ENCODE assay signal across 34 cellular contexts in genomic region chr7:79540592-79540991, GRCh38.
"Had no signal": no experiment of that assay in that cellular context is flagged by ENCODE, and none has a peak within 500 bp of the region (broad histone marks: within the 10 kb centered on the region; RNA-seq: fewer than 3 reads in every experiment).

No MANE protein-coding gene starts in this region.

- H3K36me3 ChIP-seq: MG63 had no signal

- H3K4me3 ChIP-seq: MG63 had no signal

- H3K27ac ChIP-seq: KMS-11 had no signal

- H3K9me3 ChIP-seq: MG63 had no signal

- H3K4me2 ChIP-seq: KMS-11 had no signal

- H3K9ac ChIP-seq: KMS-11 had no signal

- H3K27me3 ChIP-seq: MG63 had no signal

- DNase-seq: Karpas-422, Kasumi-1, MG63, MM.1S, MV-4-11, NCI-H1048, NCI-H1092, NCI-H1092 treated with DMSO at 0.1 percent for 48 hours, NCI-H1105, NCI-H1105 treated with DMSO at 0.1 percent for 48 hours, NCI-H1417, NCI-H1417 treated with DMSO at 0.1 percent for 48 hours, NCI-H1436, NCI-H1436 treated with DMSO at 0.1 percent for 48 hours, NCI-H146, NCI-H1694, NCI-H1694 treated with DMSO at 0.1 percent for 48 hours, NCI-H187, NCI-H187 treated with DMSO at 0.1 percent for 48 hours, NCI-H1930, NCI-H2029, NCI-H2029 treated with DMSO at 0.1 percent for 48 hours, NCI-H2081, NCI-H2081 treated with DMSO at 0.1 percent for 48 hours, NCI-H2107, NCI-H2171, NCI-H2171 treated with DMSO at 0.1 percent for 48 hours, NCI-H2227 treated with DMSO at 0.1 percent for 48 hours, NCI-H226, NCI-H345, NCI-H446, NCI-H446 treated with DMSO at 0.1 percent for 48 hours, NCI-H510A had no signal
